10 cellular contexts compared by ENCODE assay signal in genomic region chr3:5428607-5429516, GRCh38.
DNase-seq lines count a peak whose midpoint lies in the region; ATAC-seq, FAIRE-seq and TF ChIP-seq lines count a peak whose summit lies in the region.
"Had no signal": no experiment of that assay in that cellular context is flagged by ENCODE, and none has a peak within 500 bp of the region (broad histone marks: within the 10 kb centered on the region; RNA-seq: fewer than 3 reads in every experiment).

No MANE protein-coding gene starts in this region.

- ATAC-seq in GM19043 (IDR thresholded peaks at IDR 0.05; ENCODE audit: low read depth, unreplicated experiment) (peak; percentile 83), HG02973 (IDR thresholded peaks at IDR 0.05; ENCODE audit: unreplicated experiment) (peak; percentile 90), Right ventricle myocardium superior (ENCODE audit: poor library complexity) (no peak)

- no peak overlapping the region for H3K4me3 ChIP-seq in CD8-positive, alpha-beta memory T cell (ENCODE audit: low read length)
- H3K4me3 ChIP-seq in OCI-LY3 (ENCODE audit: low read length): peak overlapping the region; percentile 52

- CTCF ChIA-PET in CD8-positive, alpha-beta memory T cell (lab: Charles Lee): no interaction called here

- intact Hi-C loops in Right ventricle myocardium superior (cut with DNase I): no loop called here
- intact Hi-C loops in activated T-helper 2 cell treated with anti-CD3 and anti-CD28 coated beads, Interferon-gamma antibody, Interleukin-2, Interleukin-4, amounts not matched to agents 10 μg/mL and 5 μg/mL and 100 μg/mL, durations not matched to agents 14 hours and 24 hours and 36 hours (cut with micrococcal nuclease): loop anchor here (10.0 kb wide), 2 partner anchors 124 to 1366 kb away; no protein-coding TSS in a partner anchor

- no peak for FAIRE-seq in H54 (lab: Jason Lieb, UNC)
- FAIRE-seq: endothelial cell of umbilical vein had no signal

- no peak overlapping the region for H3K9ac ChIP-seq in OCI-LY3 (ENCODE audit: low read length)

- H3K4me1 ChIP-seq in CD8-positive, alpha-beta memory T cell (ENCODE audit: insufficient read depth, low read length): no peaks in the 10 kb centered on the region
- H3K4me1 ChIP-seq in OCI-LY3 (ENCODE audit: low read length): peaks cover 18% of the 10 kb centered on the region

- peaks cover 6 to 11% of the 10 kb centered on the region in 2 donors for H3K27me3 Mint-ChIP-seq in CD8-positive, alpha-beta memory T cell
- peaks cover 7% of the 10 kb centered on the region for H3K27me3 Mint-ChIP-seq in activated T-helper 2 cell treated with anti-CD3 and anti-CD28 coated beads, Interferon-gamma antibody, Interleukin-2, Interleukin-4, amounts not matched to agents 10 μg/mL and 5 μg/mL and 100 μg/mL, durations not matched to agents 14 hours and 24 hours and 36 hours (ENCODE audit: low read depth)

- peak overlapping the region; percentile 79 for H3K4me2 ChIP-seq in OCI-LY3 (ENCODE audit: low read length)

- H3K9me3 Mint-ChIP-seq in CD8-positive, alpha-beta memory T cell: no peaks in the 10 kb centered on the region
- no peaks in the 10 kb centered on the region for H3K9me3 Mint-ChIP-seq in activated T-helper 2 cell treated with anti-CD3 and anti-CD28 coated beads, Interferon-gamma antibody, Interleukin-2, Interleukin-4, amounts not matched to agents 10 μg/mL and 5 μg/mL and 100 μg/mL, durations not matched to agents 14 hours and 24 hours and 36 hours
- H3K9me3 Mint-ChIP-seq: nephron had no signal

- no peaks in the 10 kb centered on the region for H3K79me2 ChIP-seq in OCI-LY3 (ENCODE audit: low read length)

- no peaks in the 10 kb centered on the region for H3K36me3 ChIP-seq in CD8-positive, alpha-beta memory T cell (ENCODE audit: insufficient read depth, low read length)
- no peaks in the 10 kb centered on the region for H3K36me3 ChIP-seq in OCI-LY3 (replicated peaks; ENCODE audit: low read depth, low read length)

- H3K27ac Mint-ChIP-seq in CD8-positive, alpha-beta memory T cell: no peak overlapping the region
- H3K27ac Mint-ChIP-seq in activated T-helper 2 cell treated with anti-CD3 and anti-CD28 coated beads, Interferon-gamma antibody, Interleukin-2, Interleukin-4, amounts not matched to agents 10 μg/mL and 5 μg/mL and 100 μg/mL, durations not matched to agents 14 hours and 24 hours and 36 hours: no peak overlapping the region
- H3K27ac Mint-ChIP-seq: nephron had no signal

- no peak for TF ChIP-seq POLR2A in H54 (IDR thresholded peaks at IDR 0.05; ENCODE audit: low read depth, low read length)

- H3K4me1 Mint-ChIP-seq in CD8-positive, alpha-beta memory T cell: peaks cover 2 to 9% (median 5%) of the 10 kb centered on the region in 3 donors
- peaks cover 2% of the 10 kb centered on the region for H3K4me1 Mint-ChIP-seq in activated T-helper 2 cell treated with anti-CD3 and anti-CD28 coated beads, Interferon-gamma antibody, Interleukin-2, Interleukin-4, amounts not matched to agents 10 μg/mL and 5 μg/mL and 100 μg/mL, durations not matched to agents 14 hours and 24 hours and 36 hours (ENCODE audit: low read depth)

- no peaks in the 10 kb centered on the region for H3K27me3 ChIP-seq in CD8-positive, alpha-beta memory T cell (ENCODE audit: insufficient read depth, low read length, poor library complexity, severe bottlenecking)
- peaks cover 47% of the 10 kb centered on the region for H3K27me3 ChIP-seq in OCI-LY3 (ENCODE audit: low read depth, low read length)

- peak overlapping the region; percentile 75 for H3K27ac ChIP-seq in CD8-positive, alpha-beta memory T cell (ENCODE audit: low read depth, low read length)
- no peak overlapping the region for H3K27ac ChIP-seq in OCI-LY3 (ENCODE audit: low read length)

- no peak for TF ChIP-seq CTCF in OCI-LY3 (IDR thresholded peaks at IDR 0.05; ENCODE audit: low read depth, low read length)

- DNase-seq in CD8-positive, alpha-beta memory T cell: no peak
- DNase-seq in H54 (ENCODE audit: insufficient read length, low spot score) (no peak), Right ventricle myocardium superior (no peak), NCI-H2081 treated with DMSO at 0.1 percent for 48 hours (lab: John Stamatoyannopoulos, UW) (no peak)
- no peak for DNase-seq in activated T-helper 2 cell treated with anti-CD3 and anti-CD28 coated beads, Interferon-gamma antibody, Interleukin-2, Interleukin-4, amounts not matched to agents 10 μg/mL and 5 μg/mL and 100 μg/mL, durations not matched to agents 14 hours and 24 hours and 36 hours (ENCODE audit: low spot score)

- no peak overlapping the region for H2AFZ ChIP-seq in OCI-LY3 (ENCODE audit: low read depth, low read length)

- H4K20me1 ChIP-seq in OCI-LY3 (ENCODE audit: insufficient read depth, low read length): no peaks in the 10 kb centered on the region

- no peak overlapping the region for H3K4me3 Mint-ChIP-seq in CD8-positive, alpha-beta memory T cell
- no peak overlapping the region for H3K4me3 Mint-ChIP-seq in activated T-helper 2 cell treated with anti-CD3 and anti-CD28 coated beads, Interferon-gamma antibody, Interleukin-2, Interleukin-4, amounts not matched to agents 10 μg/mL and 5 μg/mL and 100 μg/mL, durations not matched to agents 14 hours and 24 hours and 36 hours (ENCODE audit: low read depth)
- H3K4me3 Mint-ChIP-seq: nephron had no signal

- H3K36me3 Mint-ChIP-seq in CD8-positive, alpha-beta memory T cell: no peaks in the 10 kb centered on the region
- no peaks in the 10 kb centered on the region for H3K36me3 Mint-ChIP-seq in activated T-helper 2 cell treated with anti-CD3 and anti-CD28 coated beads, Interferon-gamma antibody, Interleukin-2, Interleukin-4, amounts not matched to agents 10 μg/mL and 5 μg/mL and 100 μg/mL, durations not matched to agents 14 hours and 24 hours and 36 hours (ENCODE audit: low read depth)

- H3K9me3 ChIP-seq in CD8-positive, alpha-beta memory T cell (ENCODE audit: low read length): no peaks in the 10 kb centered on the region
- H3K9me3 ChIP-seq in OCI-LY3 (ENCODE audit: insufficient read depth, low read length): no peaks in the 10 kb centered on the region

- POLR2A ChIA-PET in CD8-positive, alpha-beta memory T cell (lab: Charles Lee): no interaction called here
